1 cellular context compared by ENCODE assay signal in the genomic region with DNA sequence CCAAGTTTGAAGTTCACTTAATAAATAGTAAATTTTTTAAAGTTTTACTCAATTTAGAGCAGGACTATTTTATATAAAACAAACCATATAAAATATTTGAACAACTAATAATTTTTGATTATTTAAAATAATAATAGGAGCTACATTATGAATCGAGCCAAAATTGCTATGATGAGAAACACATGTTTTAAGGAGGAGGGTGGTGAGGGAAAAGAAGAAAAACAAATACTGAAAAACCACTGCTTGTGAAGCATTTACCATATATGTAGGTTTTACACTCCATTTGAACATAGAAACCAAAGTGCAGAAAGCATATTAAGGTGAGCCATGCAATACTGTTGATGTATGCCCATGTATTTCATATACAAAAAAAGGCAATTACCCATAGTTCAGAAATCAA.
TF ChIP-seq lines count a peak whose summit lies in the region.

No MANE protein-coding gene starts in this region.

TF ChIP-seq in IMR-90, 13 proteins besides CTCF, POLR2A, EP300 and RAD21:
- no peak for TF ChIP-seq MAFK (IDR thresholded peaks at IDR 0.05; ENCODE audit: low read depth, low read length)
- TF ChIP-seq SMC3 (IDR thresholded peaks at IDR 0.05; ENCODE audit: low read depth, low read length), result no peak
- no peak for TF ChIP-seq MXI1 (IDR thresholded peaks at IDR 0.05; ENCODE audit: borderline replicate concordance, low read depth, low read length)
- no peak for TF ChIP-seq BHLHE40 (IDR thresholded peaks at IDR 0.05; ENCODE audit: low read depth, low read length)
- no peak for TF ChIP-seq MAZ (IDR thresholded peaks at IDR 0.05; ENCODE audit: borderline replicate concordance, low read depth, low read length)
- no peak for TF ChIP-seq RCOR1 (IDR thresholded peaks at IDR 0.05; ENCODE audit: insufficient replicate concordance, low read length)
- TF ChIP-seq, protein P1, sequence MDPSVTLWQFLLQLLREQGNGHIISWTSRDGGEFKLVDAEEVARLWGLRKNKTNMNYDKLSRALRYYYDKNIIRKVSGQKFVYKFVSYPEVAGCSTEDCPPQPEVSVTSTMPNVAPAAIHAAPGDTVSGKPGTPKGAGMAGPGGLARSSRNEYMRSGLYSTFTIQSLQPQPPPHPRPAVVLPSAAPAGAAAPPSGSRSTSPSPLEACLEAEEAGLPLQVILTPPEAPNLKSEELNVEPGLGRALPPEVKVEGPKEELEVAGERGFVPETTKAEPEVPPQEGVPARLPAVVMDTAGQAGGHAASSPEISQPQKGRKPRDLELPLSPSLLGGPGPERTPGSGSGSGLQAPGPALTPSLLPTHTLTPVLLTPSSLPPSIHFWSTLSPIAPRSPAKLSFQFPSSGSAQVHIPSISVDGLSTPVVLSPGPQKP (IDR thresholded peaks at IDR 0.05; ENCODE audit: borderline replicate concordance, low read depth, low read length), result no peak
- TF ChIP-seq, protein P2, sequence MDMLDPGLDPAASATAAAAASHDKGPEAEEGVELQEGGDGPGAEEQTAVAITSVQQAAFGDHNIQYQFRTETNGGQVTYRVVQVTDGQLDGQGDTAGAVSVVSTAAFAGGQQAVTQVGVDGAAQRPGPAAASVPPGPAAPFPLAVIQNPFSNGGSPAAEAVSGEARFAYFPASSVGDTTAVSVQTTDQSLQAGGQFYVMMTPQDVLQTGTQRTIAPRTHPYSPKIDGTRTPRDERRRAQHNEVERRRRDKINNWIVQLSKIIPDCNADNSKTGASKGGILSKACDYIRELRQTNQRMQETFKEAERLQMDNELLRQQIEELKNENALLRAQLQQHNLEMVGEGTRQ (IDR thresholded peaks at IDR 0.05; ENCODE audit: low read depth, low read length), result no peak
- TF ChIP-seq CHD1 (IDR thresholded peaks at IDR 0.05; ENCODE audit: low read depth, low read length), result no peak
- TF ChIP-seq FOS (IDR thresholded peaks at IDR 0.05; ENCODE audit: low read depth, low read length), result no peak
TF ChIP-seq in IMR-90: peak in this region for 0.
